ENCODE assay signal across 1 cellular context in genomic region chr11:9001736-9002135, GRCh38.
TF ChIP-seq lines count a peak whose summit lies in the region.

No MANE protein-coding gene starts in this region.

TF ChIP-seq in HepG2, 621 proteins besides CTCF, POLR2A, EP300 and RAD21:
- no peak for TF ChIP-seq KAT2B (IDR thresholded peaks at IDR 0.05; ENCODE audit: borderline replicate concordance, low read depth, low read length)
- TF ChIP-seq ZNF468 (CRISPR knock-in tag; IDR thresholded peaks at IDR 0.05): no peak
- no peak for TF ChIP-seq JUNB (CRISPR knock-in tag; IDR thresholded peaks at IDR 0.05; ENCODE audit: borderline replicate concordance)
- no peak for TF ChIP-seq ZNF776 (CRISPR knock-in tag; IDR thresholded peaks at IDR 0.05)
- TF ChIP-seq ELF1 (CRISPR knock-in tag; IDR thresholded peaks at IDR 0.05): no peak
- no peak for TF ChIP-seq SIN3A (IDR thresholded peaks at IDR 0.05; ENCODE audit: borderline replicate concordance, low read depth, low read length)
- no peak for TF ChIP-seq ZSCAN25 (CRISPR knock-in tag; IDR thresholded peaks at IDR 0.05)
- TF ChIP-seq ZNF841 (CRISPR knock-in tag; IDR thresholded peaks at IDR 0.05; ENCODE audit: borderline replicate concordance): no peak
- TF ChIP-seq FOXO4 (CRISPR knock-in tag; conservative IDR thresholded peaks at IDR 0.05): no peak
- no peak for TF ChIP-seq TBL1XR1 (IDR thresholded peaks at IDR 0.05; ENCODE audit: borderline replicate concordance, low read length, partially characterized antibody)
- no peak for TF ChIP-seq SP2 (CRISPR knock-in tag; IDR thresholded peaks at IDR 0.05)
- TF ChIP-seq AHDC1 (CRISPR knock-in tag; IDR thresholded peaks at IDR 0.05; ENCODE audit: borderline replicate concordance): no peak
- TF ChIP-seq ARNTL (CRISPR knock-in tag; IDR thresholded peaks at IDR 0.05): no peak
- no peak for TF ChIP-seq SOX6 (IDR thresholded peaks at IDR 0.05)
- TF ChIP-seq SOX6 (CRISPR knock-in tag; IDR thresholded peaks at IDR 0.05): no peak
- no peak for TF ChIP-seq ZNF710 (CRISPR knock-in tag; IDR thresholded peaks at IDR 0.05; ENCODE audit: borderline replicate concordance)
- TF ChIP-seq ZSCAN22 (CRISPR knock-in tag; IDR thresholded peaks at IDR 0.05): no peak
- TF ChIP-seq KLF15 (CRISPR knock-in tag; IDR thresholded peaks at IDR 0.05; ENCODE audit: borderline replicate concordance): no peak
- no peak for TF ChIP-seq ZNF577 (CRISPR knock-in tag; IDR thresholded peaks at IDR 0.05; ENCODE audit: borderline replicate concordance, low read depth)
